In genomic region chr7:47577351-47577919, GRCh38 we compare ENCODE assay signal across 10 cellular contexts. TPM values are rescaled to one million over a fixed set of nuclear protein-coding genes. Genes with fewer than 3 reads are reported as not detected.
DNase-seq lines count a peak whose midpoint lies in the region; ATAC-seq and TF ChIP-seq lines count a peak whose summit lies in the region.
"Had no signal": no experiment of that assay in that cellular context is flagged by ENCODE, and none has a peak within 500 bp of the region (broad histone marks: within the 10 kb centered on the region; RNA-seq: fewer than 3 reads in every experiment).

No MANE protein-coding gene starts in this region.

- peaks cover 61% of the 10 kb centered on the region for H3K4me1 Mint-ChIP-seq in memory B cell

- ATAC-seq in body of pancreas, result no peak
- no peak for ATAC-seq in memory B cell (ENCODE audit: low read depth)

- in situ Hi-C loops in KBM-7 (cut with MboI; ENCODE audit: low pct_unique_long_range_greater_than_20kb, low sequenced_read_pairs), result no loop called here
- in situ Hi-C loops in GM13977 (cut with MboI; ENCODE audit: low pct_unique_long_range_greater_than_20kb, low sequenced_read_pairs, unreplicated experiment), result no loop called here

- TF ChIP-seq CTCF in body of pancreas (IDR thresholded peaks at IDR 0.05), result no peak
- no peak for TF ChIP-seq CTCF in GM13977 (IDR thresholded peaks at IDR 0.05; ENCODE audit: extremely low read depth, insufficient read depth, missing control alignments)

- DNase-seq in KBM-7 (peak; percentile 68), body of pancreas (no peak), memory B cell (ENCODE audit: low spot score in 2 of 2) (no peak), substantia nigra (lab: John Stamatoyannopoulos, UW) (peak in 4 of 49 donors; percentile 10 to 44 (median 20)), GM13977 (ENCODE audit: low spot score) (no peak), NCI-H1105 (lab: John Stamatoyannopoulos, UW) (no peak), foreskin melanocyte (no peak)
- no peak for DNase-seq in stimulated activated naive CD4-positive, alpha-beta T cell treated with Interleukin-2 at 50 U/mL for 16 hours (lab: John Stamatoyannopoulos, UW)
- DNase-seq: activated naive CD8-positive, alpha-beta T cell treated with anti-CD3 and anti-CD28 coated beads, Interleukin-2, amount 10 ng/mL, durations not matched to agents 7 days and 5 days had no signal

- H3K27ac ChIP-seq in body of pancreas (peak overlapping the region; percentile 84 to 95 (median 92)), substantia nigra (ENCODE audit: low read depth, low read length, poor library complexity, severe bottlenecking) (peak overlapping the region; percentile 53)
- H3K27ac ChIP-seq: KMS-11 had no signal

- H3K27me3 ChIP-seq in body of pancreas, result no peaks in the 10 kb centered on the region

- no peaks in the 10 kb centered on the region for H3K9me3 ChIP-seq in body of pancreas

- peaks cover 6% of the 10 kb centered on the region for H3K36me3 Mint-ChIP-seq in memory B cell
- H3K36me3 Mint-ChIP-seq: activated naive CD8-positive, alpha-beta T cell treated with anti-CD3 and anti-CD28 coated beads, Interleukin-2, amount 10 ng/mL, durations not matched to agents 7 days and 5 days had no signal

- H3K9me3 Mint-ChIP-seq in memory B cell, result no peaks in the 10 kb centered on the region
- H3K9me3 Mint-ChIP-seq: activated naive CD8-positive, alpha-beta T cell treated with anti-CD3 and anti-CD28 coated beads, Interleukin-2, amount 10 ng/mL, durations not matched to agents 7 days and 5 days had no signal

- H3K27ac Mint-ChIP-seq in memory B cell, result peak overlapping the region; percentile 62
- H3K27ac Mint-ChIP-seq: activated naive CD8-positive, alpha-beta T cell treated with anti-CD3 and anti-CD28 coated beads, Interleukin-2, amount 10 ng/mL, durations not matched to agents 7 days and 5 days had no signal

- peak overlapping the region; percentile 38 for H3K4me3 Mint-ChIP-seq in memory B cell
- H3K4me3 Mint-ChIP-seq: activated naive CD8-positive, alpha-beta T cell treated with anti-CD3 and anti-CD28 coated beads, Interleukin-2, amount 10 ng/mL, durations not matched to agents 7 days and 5 days had no signal

- H3K36me3 ChIP-seq in body of pancreas (replicated peaks in 1 of 2; ENCODE audit: insufficient read depth in 1 of 2, low read depth in 2 of 2), result no peaks in the 10 kb centered on the region

- no peak overlapping the region for H3K4me3 ChIP-seq in body of pancreas

- TF ChIP-seq POLR2A in body of pancreas (IDR thresholded peaks at IDR 0.05), result no peak

- H3K27me3 Mint-ChIP-seq in memory B cell, result no peaks in the 10 kb centered on the region

- intact Hi-C loops in body of pancreas (cut with DNase I), result loop anchor here (10.0 kb wide), 1 partner anchor 103 kb away; no protein-coding TSS in a partner anchor

- peaks cover 85% of the 10 kb centered on the region for H3K4me1 ChIP-seq in body of pancreas

- WGBS in body of pancreas, 2 donors, result 53 to 59% methylated on average over 10 to 14 of the region's 14 CpGs

RNA-seq across cellular contexts. Expression of gene TNS3, which starts 4.5 kb away (rescaled TPM):
- total RNA-seq in body of pancreas, result 100 to 1,000 TPM; 100 to 265 TPM
